In the genomic region with DNA sequence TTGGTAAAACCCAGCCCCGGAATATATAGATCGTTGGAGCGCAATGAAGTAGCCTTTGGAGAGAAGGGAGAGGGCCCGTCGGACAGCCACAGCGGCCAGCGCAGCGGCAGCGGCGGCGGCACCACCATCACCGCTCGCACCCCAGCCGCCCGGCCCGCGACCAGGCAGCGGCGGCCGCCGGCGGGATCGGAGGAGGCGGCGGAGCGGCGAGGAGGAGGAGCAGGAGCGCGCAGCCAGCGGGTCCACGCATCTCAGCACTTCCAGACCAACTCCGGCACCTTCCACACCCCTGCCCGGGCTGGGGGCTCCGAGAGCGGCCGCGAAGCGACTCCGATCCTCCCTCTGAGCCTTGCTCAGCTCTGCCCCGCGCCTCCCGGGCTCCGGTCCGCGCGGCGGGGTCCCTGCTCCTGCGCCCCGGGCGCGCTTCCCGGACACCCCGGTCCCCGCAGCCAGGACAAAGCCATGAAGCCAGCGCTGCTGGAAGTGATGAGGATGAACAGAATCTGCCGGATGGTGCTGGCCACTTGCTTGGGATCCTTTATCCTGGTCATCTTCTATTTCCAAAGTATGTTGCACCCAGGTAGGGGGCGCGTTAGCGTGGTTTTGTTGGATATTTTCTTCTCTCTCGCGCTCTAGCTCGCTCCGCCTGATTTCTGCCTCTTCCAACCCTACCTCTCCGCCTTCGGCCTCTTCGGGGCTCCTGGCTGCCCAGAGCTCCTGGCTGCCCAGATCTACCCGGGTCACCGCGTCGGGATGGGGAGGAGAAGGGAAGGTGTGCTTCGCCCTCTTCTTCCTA, we compare ENCODE assay signal across 1 cellular context.
TF ChIP-seq lines count a peak whose summit lies in the region.

No MANE protein-coding gene starts in this region.

TF ChIP-seq in K562, 482 proteins besides CTCF, POLR2A, EP300 and RAD21 (continued from another document):
- TF ChIP-seq CAMTA2 (CRISPR knock-in tag; conservative IDR thresholded peaks at IDR 0.05) (0 out of 2 replicates have a peak, but pooled peaks have one; percentile 61), TAL1 (IDR thresholded peaks at IDR 0.05) (no peak), ETV5 (CRISPR knock-in tag; IDR thresholded peaks at IDR 0.05; ENCODE audit: low read depth) (0 out of 2 replicates have a peak, but pooled peaks have one; percentile 36), DPF2 (IDR thresholded peaks at IDR 0.05) (peak; percentile 36; the same call in 1 of the 2 replicates), ERF (CRISPR knock-in tag; IDR thresholded peaks at IDR 0.05) (no peak), XRCC3 (IDR thresholded peaks at IDR 0.05) (no peak), ZNF239 (CRISPR knock-in tag; IDR thresholded peaks at IDR 0.05) (no peak), SAFB2 (IDR thresholded peaks at IDR 0.05; ENCODE audit: borderline replicate concordance, low read depth, low read length, severe bottlenecking) (no peak), ZC3H11A (IDR thresholded peaks at IDR 0.05; ENCODE audit: low read depth, low read length) (no peak), SIX5 (IDR thresholded peaks at IDR 0.05; ENCODE audit: borderline replicate concordance in 1 of 2, insufficient read depth in 1 of 2, low read depth in 1 of 2, low read length in 2 of 2) (no peak), HDAC6 (IDR thresholded peaks at IDR 0.05; ENCODE audit: low read depth, low read length) (peak; percentile 87; the same call in 1 of the 2 replicates), SMARCA4 (IDR thresholded peaks at IDR 0.05) (peak; percentile 67), PHB (CRISPR knock-in tag; IDR thresholded peaks at IDR 0.05) (no peak), HDAC1 (IDR thresholded peaks at IDR 0.05) (peak in 1 of 2 experiments; percentile 47; a peak in 1 of 4 replicates), KLF13 (tag; IDR thresholded peaks at IDR 0.05; ENCODE audit: borderline replicate concordance, low read depth) (no peak), CEBPB (tag; IDR thresholded peaks at IDR 0.05) (no peak), TFAM (CRISPR knock-in tag; conservative IDR thresholded peaks at IDR 0.05) (no peak), SNRNP70 (optimal IDR thresholded peaks at IDR 0.05; ENCODE audit: low read depth, low read length) (no peak), ZBTB17 (CRISPR knock-in tag; IDR thresholded peaks at IDR 0.05) (no peak), ZNF785 (CRISPR knock-in tag; IDR thresholded peaks at IDR 0.05) (no peak)
- TF ChIP-seq, protein P1, sequence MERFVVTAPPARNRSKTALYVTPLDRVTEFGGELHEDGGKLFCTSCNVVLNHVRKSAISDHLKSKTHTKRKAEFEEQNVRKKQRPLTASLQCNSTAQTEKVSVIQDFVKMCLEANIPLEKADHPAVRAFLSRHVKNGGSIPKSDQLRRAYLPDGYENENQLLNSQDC (CRISPR knock-in tag; IDR thresholded peaks at IDR 0.05), result no peak
- TF ChIP-seq, protein P2, sequence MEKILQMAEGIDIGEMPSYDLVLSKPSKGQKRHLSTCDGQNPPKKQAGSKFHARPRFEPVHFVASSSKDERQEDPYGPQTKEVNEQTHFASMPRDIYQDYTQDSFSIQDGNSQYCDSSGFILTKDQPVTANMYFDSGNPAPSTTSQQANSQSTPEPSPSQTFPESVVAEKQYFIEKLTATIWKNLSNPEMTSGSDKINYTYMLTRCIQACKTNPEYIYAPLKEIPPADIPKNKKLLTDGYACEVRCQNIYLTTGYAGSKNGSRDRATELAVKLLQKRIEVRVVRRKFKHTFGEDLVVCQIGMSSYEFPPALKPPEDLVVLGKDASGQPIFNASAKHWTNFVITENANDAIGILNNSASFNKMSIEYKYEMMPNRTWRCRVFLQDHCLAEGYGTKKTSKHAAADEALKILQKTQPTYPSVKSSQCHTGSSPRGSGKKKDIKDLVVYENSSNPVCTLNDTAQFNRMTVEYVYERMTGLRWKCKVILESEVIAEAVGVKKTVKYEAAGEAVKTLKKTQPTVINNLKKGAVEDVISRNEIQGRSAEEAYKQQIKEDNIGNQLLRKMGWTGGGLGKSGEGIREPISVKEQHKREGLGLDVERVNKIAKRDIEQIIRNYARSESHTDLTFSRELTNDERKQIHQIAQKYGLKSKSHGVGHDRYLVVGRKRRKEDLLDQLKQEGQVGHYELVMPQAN (IDR thresholded peaks at IDR 0.05; ENCODE audit: borderline replicate concordance), result peak; percentile 59; the same call in 1 of the 2 replicates
- TF ChIP-seq, protein P3, sequence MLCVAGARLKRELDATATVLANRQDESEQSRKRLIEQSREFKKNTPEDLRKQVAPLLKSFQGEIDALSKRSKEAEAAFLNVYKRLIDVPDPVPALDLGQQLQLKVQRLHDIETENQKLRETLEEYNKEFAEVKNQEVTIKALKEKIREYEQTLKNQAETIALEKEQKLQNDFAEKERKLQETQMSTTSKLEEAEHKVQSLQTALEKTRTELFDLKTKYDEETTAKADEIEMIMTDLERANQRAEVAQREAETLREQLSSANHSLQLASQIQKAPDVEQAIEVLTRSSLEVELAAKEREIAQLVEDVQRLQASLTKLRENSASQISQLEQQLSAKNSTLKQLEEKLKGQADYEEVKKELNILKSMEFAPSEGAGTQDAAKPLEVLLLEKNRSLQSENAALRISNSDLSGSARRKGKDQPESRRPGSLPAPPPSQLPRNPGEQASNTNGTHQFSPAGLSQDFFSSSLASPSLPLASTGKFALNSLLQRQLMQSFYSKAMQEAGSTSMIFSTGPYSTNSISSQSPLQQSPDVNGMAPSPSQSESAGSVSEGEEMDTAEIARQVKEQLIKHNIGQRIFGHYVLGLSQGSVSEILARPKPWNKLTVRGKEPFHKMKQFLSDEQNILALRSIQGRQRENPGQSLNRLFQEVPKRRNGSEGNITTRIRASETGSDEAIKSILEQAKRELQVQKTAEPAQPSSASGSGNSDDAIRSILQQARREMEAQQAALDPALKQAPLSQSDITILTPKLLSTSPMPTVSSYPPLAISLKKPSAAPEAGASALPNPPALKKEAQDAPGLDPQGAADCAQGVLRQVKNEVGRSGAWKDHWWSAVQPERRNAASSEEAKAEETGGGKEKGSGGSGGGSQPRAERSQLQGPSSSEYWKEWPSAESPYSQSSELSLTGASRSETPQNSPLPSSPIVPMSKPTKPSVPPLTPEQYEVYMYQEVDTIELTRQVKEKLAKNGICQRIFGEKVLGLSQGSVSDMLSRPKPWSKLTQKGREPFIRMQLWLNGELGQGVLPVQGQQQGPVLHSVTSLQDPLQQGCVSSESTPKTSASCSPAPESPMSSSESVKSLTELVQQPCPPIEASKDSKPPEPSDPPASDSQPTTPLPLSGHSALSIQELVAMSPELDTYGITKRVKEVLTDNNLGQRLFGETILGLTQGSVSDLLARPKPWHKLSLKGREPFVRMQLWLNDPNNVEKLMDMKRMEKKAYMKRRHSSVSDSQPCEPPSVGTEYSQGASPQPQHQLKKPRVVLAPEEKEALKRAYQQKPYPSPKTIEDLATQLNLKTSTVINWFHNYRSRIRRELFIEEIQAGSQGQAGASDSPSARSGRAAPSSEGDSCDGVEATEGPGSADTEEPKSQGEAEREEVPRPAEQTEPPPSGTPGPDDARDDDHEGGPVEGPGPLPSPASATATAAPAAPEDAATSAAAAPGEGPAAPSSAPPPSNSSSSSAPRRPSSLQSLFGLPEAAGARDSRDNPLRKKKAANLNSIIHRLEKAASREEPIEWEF (CRISPR knock-in tag; IDR thresholded peaks at IDR 0.05), result no peak
- TF ChIP-seq, protein P4, sequence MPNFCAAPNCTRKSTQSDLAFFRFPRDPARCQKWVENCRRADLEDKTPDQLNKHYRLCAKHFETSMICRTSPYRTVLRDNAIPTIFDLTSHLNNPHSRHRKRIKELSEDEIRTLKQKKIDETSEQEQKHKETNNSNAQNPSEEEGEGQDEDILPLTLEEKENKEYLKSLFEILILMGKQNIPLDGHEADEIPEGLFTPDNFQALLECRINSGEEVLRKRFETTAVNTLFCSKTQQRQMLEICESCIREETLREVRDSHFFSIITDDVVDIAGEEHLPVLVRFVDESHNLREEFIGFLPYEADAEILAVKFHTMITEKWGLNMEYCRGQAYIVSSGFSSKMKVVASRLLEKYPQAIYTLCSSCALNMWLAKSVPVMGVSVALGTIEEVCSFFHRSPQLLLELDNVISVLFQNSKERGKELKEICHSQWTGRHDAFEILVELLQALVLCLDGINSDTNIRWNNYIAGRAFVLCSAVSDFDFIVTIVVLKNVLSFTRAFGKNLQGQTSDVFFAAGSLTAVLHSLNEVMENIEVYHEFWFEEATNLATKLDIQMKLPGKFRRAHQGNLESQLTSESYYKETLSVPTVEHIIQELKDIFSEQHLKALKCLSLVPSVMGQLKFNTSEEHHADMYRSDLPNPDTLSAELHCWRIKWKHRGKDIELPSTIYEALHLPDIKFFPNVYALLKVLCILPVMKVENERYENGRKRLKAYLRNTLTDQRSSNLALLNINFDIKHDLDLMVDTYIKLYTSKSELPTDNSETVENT (CRISPR knock-in tag; IDR thresholded peaks at IDR 0.05), result 0 out of 2 replicates have a peak, but pooled peaks have one; percentile 48
- TF ChIP-seq, protein P5, sequence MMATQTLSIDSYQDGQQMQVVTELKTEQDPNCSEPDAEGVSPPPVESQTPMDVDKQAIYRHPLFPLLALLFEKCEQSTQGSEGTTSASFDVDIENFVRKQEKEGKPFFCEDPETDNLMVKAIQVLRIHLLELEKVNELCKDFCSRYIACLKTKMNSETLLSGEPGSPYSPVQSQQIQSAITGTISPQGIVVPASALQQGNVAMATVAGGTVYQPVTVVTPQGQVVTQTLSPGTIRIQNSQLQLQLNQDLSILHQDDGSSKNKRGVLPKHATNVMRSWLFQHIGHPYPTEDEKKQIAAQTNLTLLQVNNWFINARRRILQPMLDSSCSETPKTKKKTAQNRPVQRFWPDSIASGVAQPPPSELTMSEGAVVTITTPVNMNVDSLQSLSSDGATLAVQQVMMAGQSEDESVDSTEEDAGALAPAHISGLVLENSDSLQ (IDR thresholded peaks at IDR 0.05), result no peak
